Comparison of ENCODE assay signal across 18 cellular contexts in genomic region chr11:31797227-31798056, GRCh38. TPM values are rescaled to one million over a fixed set of nuclear protein-coding genes. Genes with fewer than 3 reads are reported as not detected.
DNase-seq lines count a peak whose midpoint lies in the region; ATAC-seq and TF ChIP-seq lines count a peak whose summit lies in the region.
"Had no signal": no experiment of that assay in that cellular context is flagged by ENCODE, and none has a peak within 500 bp of the region (broad histone marks: within the 10 kb centered on the region; RNA-seq: fewer than 3 reads in every experiment).

No MANE protein-coding gene starts in this region.

- no peaks in the 10 kb centered on the region for H3K9me3 ChIP-seq in left lung

- H3K36me3 ChIP-seq in left lung: no peaks in the 10 kb centered on the region
- H3K36me3 ChIP-seq: brain microvascular endothelial cell had no signal

- 0 out of 2 replicates have a peak, but pooled peaks cover 4% of the 10 kb centered on the region for H3K36me3 Mint-ChIP-seq in HFFc6 (ENCODE audit: low read depth)
- peaks cover 8 to 40% (median 19%) of the 10 kb centered on the region in 3 donors for H3K36me3 Mint-ChIP-seq in naive thymus-derived CD8-positive, alpha-beta T cell

- POLR2A ChIA-PET in naive thymus-derived CD8-positive, alpha-beta T cell (lab: Charles Lee): no interaction called here

- H3K4me1 Mint-ChIP-seq in HFFc6 (ENCODE audit: low read depth): peaks cover 12% of the 10 kb centered on the region
- peaks cover 11 to 46% (median 23%) of the 10 kb centered on the region in 4 donors for H3K4me1 Mint-ChIP-seq in naive thymus-derived CD8-positive, alpha-beta T cell

- H3K4me1 ChIP-seq in left lung: no peaks in the 10 kb centered on the region

- no peak for TF ChIP-seq CTCF in HFFc6 (IDR thresholded peaks at IDR 0.05)
- TF ChIP-seq CTCF in left lung (IDR thresholded peaks at IDR 0.05): no peak

- H3K27me3 ChIP-seq in left lung: peaks cover 78 to 98% of the 10 kb centered on the region in 2 donors

- H3K9me3 Mint-ChIP-seq in HFFc6: no peaks in the 10 kb centered on the region
- peaks cover 0 to 51% (median 19%) of the 10 kb centered on the region in 9 donors for H3K9me3 Mint-ChIP-seq in naive thymus-derived CD8-positive, alpha-beta T cell

- H3K4me3 Mint-ChIP-seq in HFFc6: peak overlapping the region; percentile 54; the same call in 1 of the 2 replicates
- peak overlapping the region in 7 of 10 donors; percentile 16 to 74 (median 47) for H3K4me3 Mint-ChIP-seq in naive thymus-derived CD8-positive, alpha-beta T cell
- H3K4me3 Mint-ChIP-seq: activated T-cell treated with anti-CD3 and anti-CD28 coated beads, Interleukin-2, amount 50 U/mL, for 4 hours; natural killer cell treated with Interleukin-12 subunit alpha and Interleukin-12 subunit beta and Interleukin-15 and Interleukin-18, amount 100 ng/mL, for 72 hours had no signal

- DNase-seq in ELF-1 (ENCODE audit: low read depth, low spot score): peak; percentile 25
- no peak for DNase-seq in HFFc6
- DNase-seq in ecto neural progenitor cell (ENCODE audit: low spot score): peak; percentile 61
- DNase-seq in naive thymus-derived CD8-positive, alpha-beta T cell: no peak
- no peak for DNase-seq in left lung
- DNase-seq in 8988T: no peak
- DNase-seq: activated T-cell treated with anti-CD3 and anti-CD28 coated beads, Interleukin-2, amount 50 U/mL, for 4 hours; brain microvascular endothelial cell; EL; left colon; NCI-H2029 treated with DMSO at 0.1 percent for 48 hours; NCI-H774; SHP77 had no signal

- H3K27ac ChIP-seq in left lung: no peak overlapping the region
- H3K27ac ChIP-seq: brain microvascular endothelial cell, C4-2B, VCaP had no signal

- peaks cover 45% of the 10 kb centered on the region for H3K27me3 Mint-ChIP-seq in HFFc6 (ENCODE audit: insufficient read depth)
- peaks cover 48 to 96% (median 76%) of the 10 kb centered on the region in 5 donors for H3K27me3 Mint-ChIP-seq in naive thymus-derived CD8-positive, alpha-beta T cell

- no peak for ATAC-seq in naive thymus-derived CD8-positive, alpha-beta T cell
- ATAC-seq in left lung (no peak), HG03039 (IDR thresholded peaks at IDR 0.05; ENCODE audit: unreplicated experiment) (no peak), GM21360 (IDR thresholded peaks at IDR 0.05; ENCODE audit: unreplicated experiment) (no peak)
- ATAC-seq: activated T-cell treated with anti-CD3 and anti-CD28 coated beads, Interleukin-2, amount 50 U/mL, for 4 hours; left colon; natural killer cell treated with Interleukin-12 subunit alpha and Interleukin-12 subunit beta and Interleukin-15 and Interleukin-18, amount 100 ng/mL, for 72 hours had no signal

- H3K27ac Mint-ChIP-seq in HFFc6: no peak overlapping the region
- H3K27ac Mint-ChIP-seq in naive thymus-derived CD8-positive, alpha-beta T cell: peak overlapping the region in 1 of 10 donors; percentile 71
- H3K27ac Mint-ChIP-seq: natural killer cell treated with Interleukin-12 subunit alpha and Interleukin-12 subunit beta and Interleukin-15 and Interleukin-18, amount 100 ng/mL, for 72 hours had no signal

- intact Hi-C loops in left lung (cut with DNase I): no loop called here

- H3K4me3 ChIP-seq in left lung: no peak overlapping the region

RNA-seq across cellular contexts. Expression of gene PAX6, which starts 13.7 kb away (rescaled TPM):
- total RNA-seq in HFFc6 (2021; fragmentation: NEBNext Ultra II Directional; extraction: Animal tissue kit (Norgen Biotek cat#: 25700)): 1 to 10 TPM in 4 of 6 experiments, not detected in 2; 1.3 to 1.5 (median 1.4) TPM
- total RNA-seq in naive thymus-derived CD8-positive, alpha-beta T cell: not detected
- polyA plus RNA-seq in naive thymus-derived CD8-positive, alpha-beta T cell: under 1 TPM in 1 of 3 donors, not detected in 2; 0.05 TPM
- not detected for total RNA-seq in left lung
- total RNA-seq: activated T-cell treated with anti-CD3 and anti-CD28 coated beads, Interleukin-2, amount 50 U/mL, for 4 hours; natural killer cell treated with Interleukin-12 subunit alpha and Interleukin-12 subunit beta and Interleukin-15 and Interleukin-18, amount 100 ng/mL, for 72 hours had no signal

Comparison
In these comparisons a context has a peak if more than half of its experiments do, and no peak if none do; other contexts are left out.
1. DNase-seq: peak in ELF-1 (single experiment) and ecto neural progenitor cell (single experiment); none in HFFc6 (single experiment), naive thymus-derived CD8-positive, alpha-beta T cell (0 of 10), left lung (0 of 2) and 8988T (single experiment).